Comparison of ENCODE assay signal across 1 cellular context in genomic region chr22:19775496-19776325, GRCh38.
TF ChIP-seq lines count a peak whose summit lies in the region.

No MANE protein-coding gene starts in this region.

TF ChIP-seq in K562, 482 proteins besides CTCF, POLR2A, EP300 and RAD21 (continued from another document):
- peak; percentile 66 for TF ChIP-seq WHSC1 (IDR thresholded peaks at IDR 0.05; ENCODE audit: low read length)
- peak; percentile 34 for TF ChIP-seq FIP1L1 (IDR thresholded peaks at IDR 0.05; ENCODE audit: low read depth, low read length, poor library complexity, severe bottlenecking)
- peak in 1 of 2 experiments; percentile 26; a peak in 1 of 4 replicates for TF ChIP-seq TBL1XR1 (IDR thresholded peaks at IDR 0.05; ENCODE audit: low read length in 2 of 2)
- TF ChIP-seq ZFP91 (CRISPR knock-in tag; IDR thresholded peaks at IDR 0.05) = no peak
- TF ChIP-seq ZNF174 (CRISPR knock-in tag; IDR thresholded peaks at IDR 0.05) = no peak
- TF ChIP-seq MEIS2 (IDR thresholded peaks at IDR 0.05; ENCODE audit: partially characterized antibody) = no peak
- TF ChIP-seq THRAP3 (IDR thresholded peaks at IDR 0.05; ENCODE audit: borderline replicate concordance) = no peak
- 0 out of 2 replicates have a peak, but pooled peaks have one; percentile 28 for TF ChIP-seq ERF (CRISPR knock-in tag; IDR thresholded peaks at IDR 0.05)
- peak; percentile 78 for TF ChIP-seq ZBTB9 (CRISPR knock-in tag; IDR thresholded peaks at IDR 0.05)
- no peak for TF ChIP-seq ZNF444 (CRISPR knock-in tag; IDR thresholded peaks at IDR 0.05)
- no peak for TF ChIP-seq MTA2 (IDR thresholded peaks at IDR 0.05; ENCODE audit: low read depth)
- peak; percentile 77 for TF ChIP-seq SETDB1 (IDR thresholded peaks at IDR 0.05; ENCODE audit: low read length)
- peak; percentile 75; the same call in 1 of the 2 replicates for TF ChIP-seq STAT6 (CRISPR knock-in tag; IDR thresholded peaks at IDR 0.05)
- TF ChIP-seq ZBTB7A (IDR thresholded peaks at IDR 0.05; ENCODE audit: borderline replicate concordance, control insufficient read depth, low read depth, low read length) = 0 out of 2 replicates have a peak, but pooled peaks have one; percentile 41
- no peak for TF ChIP-seq MYNN (IDR thresholded peaks at IDR 0.05)
- TF ChIP-seq MYNN (CRISPR knock-in tag; IDR thresholded peaks at IDR 0.05) = peak; percentile 27; the same call in 1 of the 2 replicates
- TF ChIP-seq HDAC6 (IDR thresholded peaks at IDR 0.05; ENCODE audit: low read depth, low read length) = 0 out of 2 replicates have a peak, but pooled peaks have one; percentile 49
- TF ChIP-seq ELF2 (CRISPR knock-in tag; IDR thresholded peaks at IDR 0.05) = peak; percentile 65; the same call in 1 of the 2 replicates
- TF ChIP-seq XRCC5 (IDR thresholded peaks at IDR 0.05; ENCODE audit: low read depth, low read length) = no peak
- no peak for TF ChIP-seq DLX4 (CRISPR knock-in tag; IDR thresholded peaks at IDR 0.05)
- 0 out of 2 replicates have a peak, but pooled peaks have one; percentile 36 for TF ChIP-seq ATF1 (CRISPR knock-in tag; IDR thresholded peaks at IDR 0.05)
- no peak for TF ChIP-seq ATF1 (tag; IDR thresholded peaks at IDR 0.05)
- TF ChIP-seq POLR2G (IDR thresholded peaks at IDR 0.05; ENCODE audit: low read depth, low read length) = peak; percentile 51; the same call in 1 of the 2 replicates
- TF ChIP-seq GMEB1 (CRISPR knock-in tag; IDR thresholded peaks at IDR 0.05) = no peak
- TF ChIP-seq BRF1 (IDR thresholded peaks at IDR 0.05; ENCODE audit: borderline replicate concordance, extremely low read depth, insufficient read length) = no peak
- 0 out of 2 replicates have a peak, but pooled peaks have one; percentile 59 for TF ChIP-seq PHB (CRISPR knock-in tag; IDR thresholded peaks at IDR 0.05)
TF ChIP-seq in K562: peak in this region for 16.
